In the genomic region with DNA sequence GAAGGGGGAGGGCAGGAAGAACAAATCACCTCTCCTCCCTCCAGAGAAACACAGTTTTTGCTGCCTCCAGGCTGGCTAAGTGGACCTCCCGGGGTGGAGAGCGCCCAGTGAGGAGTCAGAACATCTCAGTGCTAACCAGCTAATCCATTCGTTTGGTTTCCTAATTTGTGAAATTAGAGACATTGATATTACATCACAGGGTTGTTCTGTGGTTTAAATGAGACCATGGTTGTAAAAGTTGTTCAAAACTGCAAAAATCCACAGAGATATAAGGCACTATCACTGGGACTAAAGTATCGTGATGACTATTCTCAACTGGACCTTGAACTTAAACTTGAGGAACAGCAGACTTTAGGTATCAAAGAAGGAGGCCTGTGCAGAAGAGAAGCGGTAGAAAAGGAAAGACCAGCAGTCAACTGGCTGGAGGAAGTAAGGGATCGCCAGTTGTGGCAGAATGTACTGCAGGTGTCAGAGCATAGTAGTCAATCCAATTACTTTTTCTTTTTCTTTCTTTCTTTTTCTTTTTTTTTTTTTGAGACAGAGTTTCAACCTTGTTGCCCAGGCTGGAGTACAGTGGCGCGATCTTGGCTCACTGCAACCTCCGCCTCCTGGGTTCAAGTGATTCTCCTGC, we compare ENCODE assay signal across 1 cellular context.
TF ChIP-seq lines count a peak whose summit lies in the region.

No MANE protein-coding gene starts in this region.

TF ChIP-seq in IMR-90, 13 proteins besides CTCF, POLR2A, EP300 and RAD21:
- no peak for TF ChIP-seq MXI1 (IDR thresholded peaks at IDR 0.05; ENCODE audit: borderline replicate concordance, low read depth, low read length)
- TF ChIP-seq, protein P1, sequence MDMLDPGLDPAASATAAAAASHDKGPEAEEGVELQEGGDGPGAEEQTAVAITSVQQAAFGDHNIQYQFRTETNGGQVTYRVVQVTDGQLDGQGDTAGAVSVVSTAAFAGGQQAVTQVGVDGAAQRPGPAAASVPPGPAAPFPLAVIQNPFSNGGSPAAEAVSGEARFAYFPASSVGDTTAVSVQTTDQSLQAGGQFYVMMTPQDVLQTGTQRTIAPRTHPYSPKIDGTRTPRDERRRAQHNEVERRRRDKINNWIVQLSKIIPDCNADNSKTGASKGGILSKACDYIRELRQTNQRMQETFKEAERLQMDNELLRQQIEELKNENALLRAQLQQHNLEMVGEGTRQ (IDR thresholded peaks at IDR 0.05; ENCODE audit: low read depth, low read length), result no peak
- TF ChIP-seq MAZ (IDR thresholded peaks at IDR 0.05; ENCODE audit: borderline replicate concordance, low read depth, low read length), result no peak
- TF ChIP-seq BHLHE40 (IDR thresholded peaks at IDR 0.05; ENCODE audit: low read depth, low read length), result no peak
- TF ChIP-seq RFX5 (IDR thresholded peaks at IDR 0.05; ENCODE audit: low read depth, low read length), result no peak
- no peak for TF ChIP-seq MAFK (IDR thresholded peaks at IDR 0.05; ENCODE audit: low read depth, low read length)
- TF ChIP-seq NFE2L2 (IDR thresholded peaks at IDR 0.05; ENCODE audit: low read depth, low read length), result no peak
- no peak for TF ChIP-seq SMC3 (IDR thresholded peaks at IDR 0.05; ENCODE audit: low read depth, low read length)
- no peak for TF ChIP-seq CHD1 (IDR thresholded peaks at IDR 0.05; ENCODE audit: low read depth, low read length)
- TF ChIP-seq CEBPB (IDR thresholded peaks at IDR 0.05; ENCODE audit: low read depth, low read length), result no peak
- TF ChIP-seq FOS (IDR thresholded peaks at IDR 0.05; ENCODE audit: low read depth, low read length), result no peak
- TF ChIP-seq, protein P2, sequence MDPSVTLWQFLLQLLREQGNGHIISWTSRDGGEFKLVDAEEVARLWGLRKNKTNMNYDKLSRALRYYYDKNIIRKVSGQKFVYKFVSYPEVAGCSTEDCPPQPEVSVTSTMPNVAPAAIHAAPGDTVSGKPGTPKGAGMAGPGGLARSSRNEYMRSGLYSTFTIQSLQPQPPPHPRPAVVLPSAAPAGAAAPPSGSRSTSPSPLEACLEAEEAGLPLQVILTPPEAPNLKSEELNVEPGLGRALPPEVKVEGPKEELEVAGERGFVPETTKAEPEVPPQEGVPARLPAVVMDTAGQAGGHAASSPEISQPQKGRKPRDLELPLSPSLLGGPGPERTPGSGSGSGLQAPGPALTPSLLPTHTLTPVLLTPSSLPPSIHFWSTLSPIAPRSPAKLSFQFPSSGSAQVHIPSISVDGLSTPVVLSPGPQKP (IDR thresholded peaks at IDR 0.05; ENCODE audit: borderline replicate concordance, low read depth, low read length), result no peak
